Comparison of ENCODE assay signal across 10 cellular contexts in the genomic region with DNA sequence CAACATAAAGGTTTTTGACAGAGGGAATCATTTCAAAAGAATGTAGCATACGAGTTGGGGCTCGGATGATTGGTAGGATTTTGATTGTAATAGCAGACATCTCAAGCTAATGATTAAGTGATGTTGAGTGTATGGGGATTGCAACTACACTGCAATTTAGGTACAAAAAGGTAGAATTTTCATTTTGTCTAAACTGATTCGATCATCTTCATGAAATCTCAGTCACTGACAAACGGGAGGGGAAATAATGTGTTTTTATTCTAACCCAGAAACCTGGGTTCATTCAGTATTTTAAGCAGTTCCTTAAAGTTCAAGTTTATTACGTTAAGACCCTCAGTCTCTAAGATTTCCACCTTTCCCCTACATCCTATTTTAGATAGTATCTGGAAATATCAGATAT. TPM values are rescaled to one million over a fixed set of nuclear protein-coding genes. Genes with fewer than 3 reads are reported as not detected.
"Had no signal": no experiment of that assay in that cellular context is flagged by ENCODE, and none has a peak within 500 bp of the region (broad histone marks: within the 10 kb centered on the region; RNA-seq: fewer than 3 reads in every experiment).

No MANE protein-coding gene starts in this region.

- H3K9ac ChIP-seq: GM23248 had no signal

- H3K4me1 ChIP-seq: HAP-1 had no signal

- ATAC-seq: HCT116, K562 had no signal

- H3K4me3 ChIP-seq: GM23248, HAP-1, K562 had no signal

- H2AFZ ChIP-seq: GM23248 had no signal

- FAIRE-seq: K562 had no signal

- DNase-seq: GM23248, GOT3, H7, HFFc6, IMR-90 had no signal

- H3K27ac ChIP-seq: GM23248, HL-60 had no signal

- H3K9me3 ChIP-seq: HAP-1 had no signal

- H3K36me3 ChIP-seq: HAP-1 had no signal

RNA-seq across cellular contexts. Expression of a gene that starts 3.9 kb away (rescaled TPM):
- total RNA-seq: GM23248, H7, HFFc6, HT1080, IMR-90, K562 had no signal
- polyA plus RNA-seq: GM23248, IMR-90, K562 had no signal
